In the genomic region with DNA sequence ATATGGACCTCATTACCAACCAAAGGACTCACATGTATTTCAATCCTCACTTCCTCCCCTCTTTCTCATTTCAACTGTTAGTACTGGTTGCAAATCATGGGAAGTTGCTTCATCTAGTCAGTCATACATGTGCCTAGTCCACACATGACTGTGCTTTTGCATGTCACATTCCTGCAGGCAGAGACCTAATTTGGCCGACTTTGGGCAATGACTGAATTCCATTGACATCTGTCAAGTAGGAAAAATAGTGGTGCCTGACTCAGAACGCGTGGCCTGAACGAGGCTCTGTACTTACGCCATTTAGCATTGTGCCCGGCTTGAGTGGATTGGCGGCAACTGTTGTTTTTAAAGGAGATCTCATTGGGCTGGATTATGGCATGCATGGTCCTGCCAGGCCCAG, we compare ENCODE assay signal across 14 cellular contexts.
"Had no signal": no experiment of that assay in that cellular context is flagged by ENCODE, and none has a peak within 500 bp of the region (broad histone marks: within the 10 kb centered on the region; RNA-seq: fewer than 3 reads in every experiment).

No MANE protein-coding gene starts in this region.

- H3K36me3 ChIP-seq: ascending aorta, esophagus muscularis mucosa, upper lobe of left lung had no signal

- H3K4me3 ChIP-seq: ascending aorta, esophagus muscularis mucosa, upper lobe of left lung had no signal

- H3K27ac ChIP-seq: ascending aorta, esophagus muscularis mucosa, upper lobe of left lung had no signal

- ATAC-seq: activated CD4-positive, CD25-positive, alpha-beta regulatory T cell treated with anti-CD3 and anti-CD28 coated beads, Interleukin-2, amount 50 U/mL, for 24 hours; activated naive CD8-positive, alpha-beta T cell treated with anti-CD3 and anti-CD28 coated beads, Interleukin-2, amount 50 U/mL, for 24 hours; activated T-helper 17 cell treated with anti-CD3 and anti-CD28 coated beads, Interleukin-2, amount 50 U/mL, for 72 hours; right cardiac atrium had no signal

- H3K9me3 ChIP-seq: ascending aorta, esophagus muscularis mucosa, upper lobe of left lung had no signal

- H3K27me3 ChIP-seq: ascending aorta, upper lobe of left lung had no signal

- DNase-seq: activated CD4-positive, alpha-beta T cell treated with anti-CD3 and anti-CD28 coated beads, Interleukin-2, amount 50 U/mL, for 4 hours; activated naive CD4-positive, alpha-beta T cell treated with Interleukin-2 at 50 U/mL for 16 hours; activated naive CD8-positive, alpha-beta T cell treated with anti-CD3 and anti-CD28 coated beads, Interleukin-2, amount 50 U/mL, for 24 hours; caudate nucleus; glutamatergic neuron; hypothalamus; midbrain; naive B cell; right cardiac atrium; upper lobe of left lung had no signal
